In genomic region chr3:87333393-87333892, GRCh38 we compare ENCODE assay signal across 9 cellular contexts. TPM values are rescaled to one million over a fixed set of nuclear protein-coding genes. Genes with fewer than 3 reads are reported as not detected.
A peak's percentile ranks its signal among the peaks of the same experiment; 100 is the strongest.
DNase-seq lines count a peak whose midpoint lies in the region; ATAC-seq and TF ChIP-seq lines count a peak whose summit lies in the region.
"Had no signal": no experiment of that assay in that cellular context is flagged by ENCODE, and none has a peak within 500 bp of the region (broad histone marks: within the 10 kb centered on the region; RNA-seq: fewer than 3 reads in every experiment).

No MANE protein-coding gene starts in this region.

- H3K4me3 ChIP-seq in SJCRH30 (no peak overlapping the region), hepatocyte (no peak overlapping the region)

- peaks cover 9% of the 10 kb centered on the region; the same call in 1 of the 2 replicates for H3K9me3 ChIP-seq in SJCRH30 (replicated peaks)
- H3K9me3 ChIP-seq in hepatocyte (ENCODE audit: low read depth): no peaks in the 10 kb centered on the region

- 60% methylated on average over 5 of the region's 5 CpGs for WGBS in hepatocyte (ENCODE audit: low lambda C conversion rate, missing lambda C conversion rate)

- H3K9me2 ChIP-seq in hepatocyte (replicated peaks; ENCODE audit: insufficient read depth): no peaks in the 10 kb centered on the region

- no peak overlapping the region for H2AFZ ChIP-seq in hepatocyte

- no peak for TF ChIP-seq CTCF in hepatocyte (IDR thresholded peaks at IDR 0.05; ENCODE audit: poor library complexity)

- peak overlapping the region; percentile 57 for H3K27ac ChIP-seq in SJCRH30
- H3K27ac ChIP-seq in hepatocyte: peak overlapping the region; percentile 74

- no peaks in the 10 kb centered on the region for H4K20me1 ChIP-seq in hepatocyte (ENCODE audit: insufficient read depth, poor library complexity, severe bottlenecking)

- H3K79me2 ChIP-seq in hepatocyte: no peaks in the 10 kb centered on the region

- ATAC-seq in HG03280 (IDR thresholded peaks at IDR 0.05; ENCODE audit: unreplicated experiment) (no peak), HG03135 (IDR thresholded peaks at IDR 0.05; ENCODE audit: unreplicated experiment) (no peak), HG03095 (IDR thresholded peaks at IDR 0.05; ENCODE audit: unreplicated experiment) (no peak)

- no peak overlapping the region for H3K4me2 ChIP-seq in hepatocyte

- H3K27me3 ChIP-seq in SJCRH30 (no peaks in the 10 kb centered on the region), hepatocyte (no peaks in the 10 kb centered on the region)

- H3K36me3 ChIP-seq in SJCRH30 (no peaks in the 10 kb centered on the region), hepatocyte (replicated peaks; ENCODE audit: insufficient read depth, low read depth) (no peaks in the 10 kb centered on the region)

- DNase-seq in COLO829 (ENCODE audit: low spot score) (peak; percentile 76), HCEC 1CT (peak; percentile 75), SJCRH30 (peak; percentile 38 to 64), hepatocyte (ENCODE audit: low spot score) (peak; percentile 27)
- no peak for DNase-seq in activated CD4-positive, CD25-positive, alpha-beta regulatory T cell (lab: John Stamatoyannopoulos, UW)

- peaks cover 30% of the 10 kb centered on the region for H3K4me1 ChIP-seq in SJCRH30
- peaks cover 6% of the 10 kb centered on the region for H3K4me1 ChIP-seq in hepatocyte (ENCODE audit: insufficient read depth)

RNA-seq across cellular contexts. Expression of gene POU1F1, which starts 57.1 kb away (rescaled TPM):
- not detected in 2 replicates for total RNA-seq in SJCRH30 (2014; rRNA removed; shearing (Covaris generic))
- total RNA-seq in hepatocyte: not detected in 2 replicates
- not detected in 2 replicates for polyA plus RNA-seq in hepatocyte
- polyA plus RNA-seq: esophagus had no signal

Comparison
In these comparisons a context has a peak if more than half of its experiments do, and no peak if none do; other contexts are left out.
1. DNase-seq: peak in COLO829 (single experiment), HCEC 1CT (single experiment), SJCRH30 (2 of 2) and hepatocyte (single experiment); none in activated CD4-positive, CD25-positive, alpha-beta regulatory T cell (0 of 4).